In genomic region chr2:49940616-49941015, GRCh38 we compare ENCODE assay signal across 10 cellular contexts.
DNase-seq lines count a peak whose midpoint lies in the region; ATAC-seq and TF ChIP-seq lines count a peak whose summit lies in the region.
"Had no signal": no experiment of that assay in that cellular context is flagged by ENCODE, and none has a peak within 500 bp of the region (broad histone marks: within the 10 kb centered on the region; RNA-seq: fewer than 3 reads in every experiment).

No MANE protein-coding gene starts in this region.

- H3K4me3 ChIP-seq in right cardiac atrium (ENCODE audit: low read length): peak overlapping the region; percentile 10
- peak overlapping the region; percentile 22 for H3K4me3 ChIP-seq in epithelial cell of esophagus (ENCODE audit: low read length)
- peak overlapping the region; percentile 7 to 29 for H3K4me3 ChIP-seq in vagina
- H3K4me3 ChIP-seq in HAP-1: no peak overlapping the region
- no peak overlapping the region for H3K4me3 ChIP-seq in neuronal stem cell (ENCODE audit: low read length in 2 of 2)

- ATAC-seq in right cardiac atrium: no peak
- ATAC-seq in Right ventricle myocardium superior (ENCODE audit: poor library complexity): no peak

- in situ Hi-C loops in HAP-1 (cut with MboI; ENCODE audit: low sequenced_read_pairs): no loop called here

- no peak overlapping the region for H4K8ac ChIP-seq in neuronal stem cell (ENCODE audit: low read depth, low read length)

- no peaks in the 10 kb centered on the region for H3K79me1 ChIP-seq in neuronal stem cell (ENCODE audit: low read depth, low read length)

- H3K4me2 ChIP-seq in neuronal stem cell (ENCODE audit: insufficient read depth, low read length, poor library complexity, severe bottlenecking): no peak overlapping the region

- intact Hi-C loops in right cardiac atrium (cut with DNase I): no loop called here
- intact Hi-C loops in Right ventricle myocardium superior (cut with DNase I): no loop called here
- intact Hi-C loops in vagina (cut with DNase I): no loop called here

- H3K14ac ChIP-seq in neuronal stem cell (ENCODE audit: low read length): no peak overlapping the region

- H2BK15ac ChIP-seq in neuronal stem cell (ENCODE audit: low read length): no peak overlapping the region

- TF ChIP-seq POLR2A in vagina (IDR thresholded peaks at IDR 0.05): no peak

- H3K23ac ChIP-seq in neuronal stem cell (ENCODE audit: low read depth, low read length, poor library complexity): no peak overlapping the region

- no peak overlapping the region for H2BK12ac ChIP-seq in neuronal stem cell (ENCODE audit: low read length)

- H4K91ac ChIP-seq in neuronal stem cell (ENCODE audit: low read depth, low read length, poor library complexity): no peak overlapping the region

- H3K9me3 ChIP-seq in right cardiac atrium (ENCODE audit: control insufficient read depth, low read length): no peaks in the 10 kb centered on the region
- no peaks in the 10 kb centered on the region for H3K9me3 ChIP-seq in vagina
- H3K9me3 ChIP-seq in HAP-1: no peaks in the 10 kb centered on the region
- H3K9me3 ChIP-seq in neuronal stem cell (replicated peaks in 1 of 2; ENCODE audit: control insufficient read depth in 2 of 2, insufficient read depth in 1 of 2, low read depth in 1 of 2, low read length in 2 of 2): peaks cover 0 to 3% of the 10 kb centered on the region in 2 donors
- H3K9me3 ChIP-seq: Caco-2 had no signal

- H2BK5ac ChIP-seq in neuronal stem cell (ENCODE audit: low read length): no peak overlapping the region

- H3K4ac ChIP-seq in neuronal stem cell (ENCODE audit: low read length): no peak overlapping the region

- H3K27ac ChIP-seq in right cardiac atrium (ENCODE audit: low read length) (no peak overlapping the region), vagina (no peak overlapping the region), neuronal stem cell (replicated peaks; ENCODE audit: low read length) (no peak overlapping the region)

- DNase-seq in right cardiac atrium: no peak
- DNase-seq in Right ventricle myocardium superior: no peak
- peak; percentile 24 for DNase-seq in NCI-H2029 treated with DMSO at 0.1 percent for 48 hours (lab: John Stamatoyannopoulos, UW)
- DNase-seq in epithelial cell of esophagus (ENCODE audit: low read depth): no peak
- no peak for DNase-seq in vagina (ENCODE audit: extremely low spot score in 2 of 2)
- DNase-seq in HAP-1 (ENCODE audit: low spot score in 2 of 2): no peak
- DNase-seq in neuronal stem cell (ENCODE audit: low spot score): no peak
- DNase-seq in DMS114 treated with DMSO at 0.1 percent for 48 hours (lab: John Stamatoyannopoulos, UW; ENCODE audit: unreplicated experiment): no peak
- DNase-seq: Caco-2, occipital lobe had no signal

- H3K4me1 ChIP-seq in right cardiac atrium (ENCODE audit: control insufficient read depth, insufficient read depth, low read length) (no peaks in the 10 kb centered on the region), vagina (no peaks in the 10 kb centered on the region), HAP-1 (peaks cover 12% of the 10 kb centered on the region), neuronal stem cell (ENCODE audit: control insufficient read depth in 2 of 2, insufficient read depth in 1 of 2, low read depth in 1 of 2, low read length in 2 of 2) (no peaks in the 10 kb centered on the region)
- H3K4me1 ChIP-seq: Caco-2 had no signal

- H3K18ac ChIP-seq in neuronal stem cell (ENCODE audit: low read length): no peak overlapping the region

- no peak overlapping the region for H3K9ac ChIP-seq in neuronal stem cell (ENCODE audit: low read depth, low read length, poor library complexity)

- no peak overlapping the region for H2BK120ac ChIP-seq in neuronal stem cell (ENCODE audit: low read depth, low read length)

- no peaks in the 10 kb centered on the region for H3K36me3 ChIP-seq in vagina
- H3K36me3 ChIP-seq in HAP-1 (replicated peaks): no peaks in the 10 kb centered on the region
- no peaks in the 10 kb centered on the region for H3K36me3 ChIP-seq in neuronal stem cell (replicated peaks in 1 of 2; ENCODE audit: control insufficient read depth in 2 of 2, insufficient read depth in 2 of 2, low read length in 2 of 2)

- TF ChIP-seq CTCF in epithelial cell of esophagus (IDR thresholded peaks at IDR 0.05; ENCODE audit: insufficient read depth, low read depth, low read length, missing control alignments) (no peak), vagina (IDR thresholded peaks at IDR 0.05) (no peak)

- H3K27me3 ChIP-seq in right cardiac atrium (ENCODE audit: control insufficient read depth, insufficient read depth): no peaks in the 10 kb centered on the region
- no peaks in the 10 kb centered on the region for H3K27me3 ChIP-seq in vagina
- H3K27me3 ChIP-seq in HAP-1 (ENCODE audit: low read depth): no peaks in the 10 kb centered on the region
- H3K27me3 ChIP-seq in neuronal stem cell (ENCODE audit: control insufficient read depth in 3 of 3, insufficient read depth in 3 of 3, low read depth in 1 of 3, low read length in 3 of 3): no peaks in the 10 kb centered on the region

- no peak overlapping the region for H2AFZ ChIP-seq in neuronal stem cell (ENCODE audit: low read length)

- H2AK5ac ChIP-seq in neuronal stem cell (ENCODE audit: low read depth, low read length): no peak overlapping the region

- 51% methylated on average over 3 of the region's 3 CpGs for WGBS in right cardiac atrium
- no CpG with 5 or more reads among the region's 3 CpGs for WGBS in neuronal stem cell (ENCODE audit: extremely low coverage in 2 of 2, insufficient read length in 2 of 2, insufficient replicate concordance in 1 of 2), 2 donors

Comparison
In these comparisons a context has a peak if more than half of its experiments do, and no peak if none do; other contexts are left out.
1. H3K4me3 ChIP-seq: peak in right cardiac atrium (single experiment), epithelial cell of esophagus (single experiment) and vagina (2 of 2); none in HAP-1 (single experiment) and neuronal stem cell (0 of 2).